Comparison of ENCODE assay signal across 26 cellular contexts in the genomic region with DNA sequence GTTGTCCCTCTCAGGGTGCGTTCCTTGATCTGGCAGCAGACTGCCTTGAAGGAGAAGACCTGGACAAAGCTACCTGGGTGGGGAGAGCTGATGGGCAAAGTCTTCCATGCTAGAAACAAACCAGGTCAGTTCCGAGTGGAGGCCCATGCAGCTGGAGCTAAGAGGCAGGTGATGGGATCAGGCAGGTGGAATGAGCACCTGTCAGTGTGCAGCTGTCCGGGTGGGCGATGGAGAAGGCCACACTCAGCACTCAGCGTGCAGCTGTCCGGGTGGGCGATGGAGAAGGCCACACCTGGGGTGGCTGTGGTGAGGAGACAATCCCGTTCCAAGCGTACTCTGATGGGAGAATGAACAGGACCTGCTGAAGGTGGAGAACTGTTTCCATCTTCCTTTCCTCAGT.
"Had no signal": no experiment of that assay in that cellular context is flagged by ENCODE, and none has a peak within 500 bp of the region (broad histone marks: within the 10 kb centered on the region; RNA-seq: fewer than 3 reads in every experiment).

No MANE protein-coding gene starts in this region.

- H3K36me3 Mint-ChIP-seq: naive B cell; natural killer cell treated with Interleukin-12 subunit alpha and Interleukin-12 subunit beta and Interleukin-15 and Interleukin-18, amount 100 ng/mL, for 72 hours; stimulated activated effector memory CD8-positive, alpha-beta T cell treated with anti-CD3 and anti-CD28 coated beads, Interleukin-12 subunit alpha, Interleukin-12 subunit beta, amount 100 ng/mL, for 72 hours had no signal

- H3K4me3 Mint-ChIP-seq: dendritic cell treated with granulocyte-macrophage colony-stimulating factor and Interleukin-4, amounts not matched to agents 40 ng/mL and 50 ng/mL, for 4 days; naive B cell; natural killer cell treated with Interleukin-12 subunit alpha and Interleukin-12 subunit beta and Interleukin-15 and Interleukin-18, amount 100 ng/mL, for 72 hours; neural crest cell; stimulated activated effector memory CD8-positive, alpha-beta T cell treated with anti-CD3 and anti-CD28 coated beads, Interleukin-12 subunit alpha, Interleukin-12 subunit beta, amount 100 ng/mL, for 72 hours had no signal

- H3K4me1 ChIP-seq: esophagus squamous epithelium, heart right ventricle, left ventricle myocardium inferior, lower lobe of right lung, prostate gland, right atrium auricular region, stomach, thyroid gland, vagina had no signal

- H3K36me3 ChIP-seq: esophagus squamous epithelium, heart right ventricle, left ventricle myocardium inferior, lower lobe of right lung, prostate gland, right atrium auricular region, stomach, thyroid gland, vagina had no signal

- H3K27me3 Mint-ChIP-seq: dendritic cell treated with granulocyte-macrophage colony-stimulating factor and Interleukin-4, amounts not matched to agents 40 ng/mL and 50 ng/mL, for 4 days; naive B cell; natural killer cell treated with Interleukin-12 subunit alpha and Interleukin-12 subunit beta and Interleukin-15 and Interleukin-18, amount 100 ng/mL, for 72 hours had no signal

- H3K9me3 Mint-ChIP-seq: dendritic cell treated with granulocyte-macrophage colony-stimulating factor and Interleukin-4, amounts not matched to agents 40 ng/mL and 50 ng/mL, for 4 days; natural killer cell treated with Interleukin-12 subunit alpha and Interleukin-12 subunit beta and Interleukin-15 and Interleukin-18, amount 100 ng/mL, for 72 hours; neural crest cell; stimulated activated effector memory CD8-positive, alpha-beta T cell treated with anti-CD3 and anti-CD28 coated beads, Interleukin-12 subunit alpha, Interleukin-12 subunit beta, amount 100 ng/mL, for 72 hours had no signal

- H3K9me3 ChIP-seq: left ventricle myocardium inferior, lower lobe of right lung, prostate gland, right atrium auricular region, stomach, thyroid gland, vagina had no signal

- H3K27me3 ChIP-seq: esophagus squamous epithelium, right atrium auricular region, stomach, thyroid gland, vagina had no signal

- H3K27ac Mint-ChIP-seq: dendritic cell treated with granulocyte-macrophage colony-stimulating factor and Interleukin-4, amounts not matched to agents 40 ng/mL and 50 ng/mL, for 4 days; naive B cell; natural killer cell treated with Interleukin-12 subunit alpha and Interleukin-12 subunit beta and Interleukin-15 and Interleukin-18, amount 100 ng/mL, for 72 hours; stimulated activated effector memory CD8-positive, alpha-beta T cell treated with anti-CD3 and anti-CD28 coated beads, Interleukin-12 subunit alpha, Interleukin-12 subunit beta, amount 100 ng/mL, for 72 hours had no signal

- H3K27ac ChIP-seq: esophagus squamous epithelium, heart right ventricle, left ventricle myocardium inferior, lower lobe of right lung, prostate gland, right atrium auricular region, stomach, thyroid gland, vagina had no signal

- H3K4me1 Mint-ChIP-seq: naive B cell; stimulated activated effector memory CD8-positive, alpha-beta T cell treated with anti-CD3 and anti-CD28 coated beads, Interleukin-12 subunit alpha, Interleukin-12 subunit beta, amount 100 ng/mL, for 72 hours had no signal

- DNase-seq: effector CD8-positive, alpha-beta T cell; esophagus squamous epithelium; foreskin melanocyte; glutamatergic neuron; heart right ventricle; hippocampal formation; kidney glomerular epithelial cell; left colon; left ventricle myocardium inferior; lower lobe of right lung; naive B cell; stimulated activated CD4-positive, alpha-beta T cell treated with anti-CD3 and anti-CD28 coated beads, Interleukin-2, amount 100 ng/mL, for 24 hours; stimulated activated CD4-positive, alpha-beta T cell treated with anti-CD3 and anti-CD28 coated beads, Interleukin-4, amount 100 ng/mL, for 24 hours; stimulated activated naive CD4-positive, alpha-beta T cell treated with Interleukin-2 at 50 U/mL for 16 hours; stomach; thyroid gland; trophoblast cell had no signal

- ATAC-seq: heart right ventricle; left colon; lower lobe of right lung; natural killer cell treated with Interleukin-12 subunit alpha and Interleukin-12 subunit beta and Interleukin-15 and Interleukin-18, amount 100 ng/mL, for 72 hours; sciatic nerve; stimulated activated effector memory CD8-positive, alpha-beta T cell treated with anti-CD3 and anti-CD28 coated beads, Interleukin-12 subunit alpha, Interleukin-12 subunit beta, amount 100 ng/mL, for 72 hours had no signal

- H3K4me3 ChIP-seq: esophagus squamous epithelium, heart right ventricle, left ventricle myocardium inferior, lower lobe of right lung, prostate gland, right atrium auricular region, smooth muscle cell, stomach, thyroid gland, vagina had no signal
